16 cellular contexts compared by ENCODE assay signal in genomic region chr2:130967020-130967495, GRCh38.
"Had no signal": no experiment of that assay in that cellular context is flagged by ENCODE, and none has a peak within 500 bp of the region (broad histone marks: within the 10 kb centered on the region; RNA-seq: fewer than 3 reads in every experiment).

No MANE protein-coding gene starts in this region.

- DNase-seq: activated CD4-positive, alpha-beta memory T cell treated with anti-CD3 and anti-CD28 coated beads for 36 hours; activated CD4-positive, CD25-positive, alpha-beta regulatory T cell treated with anti-CD3 and anti-CD28 coated beads, Interleukin-2, amount 50 U/mL, for 72 hours; activated CD8-positive, alpha-beta memory T cell treated with anti-CD3 and anti-CD28 coated beads, Interleukin-2, amount 10 ng/mL, durations not matched to agents 7 days and 5 days; activated effector memory CD4-positive, alpha-beta T cell treated with Interleukin-2 at 50 U/mL for 16 hours; activated T-cell treated with anti-CD3 and anti-CD28 coated beads, Interleukin-2, amount 50 U/mL, for 1 hour; adrenal gland; foreskin fibroblast; glutamatergic neuron; nephron progenitor cell; pancreas; stimulated activated CD4-positive, alpha-beta T cell treated with anti-CD3 and anti-CD28 coated beads, Interleukin-15, amount 100 ng/mL, for 24 hours; stimulated activated CD4-positive, alpha-beta T cell treated with anti-CD3 and anti-CD28 coated beads, Interleukin-4, amount 100 ng/mL, for 1 hour; stimulated activated naive B cell treated with anti-CD40 and anti-IgM and Interleukin-4, amounts not matched to agents 10 μg/mL and 1 μg/mL and 100 μg/mL, for 72 hours; T-helper 9 cell had no signal

- H3K36me3 ChIP-seq: adrenal gland, pancreas, tibial nerve had no signal

- H3K4me3 Mint-ChIP-seq: activated CD4-positive, alpha-beta memory T cell treated with anti-CD3 and anti-CD28 coated beads for 36 hours; activated CD8-positive, alpha-beta memory T cell treated with anti-CD3 and anti-CD28 coated beads, Interleukin-2, amount 10 ng/mL, durations not matched to agents 7 days and 5 days; activated naive CD4-positive, alpha-beta T cell treated with anti-CD3 and anti-CD28 coated beads, Interleukin-2, amount 50 U/mL, for 24 hours; nephron progenitor cell; stimulated activated naive B cell treated with anti-CD40 and anti-IgM and Interleukin-4, amounts not matched to agents 10 μg/mL and 1 μg/mL and 100 μg/mL, for 72 hours had no signal

- H3K36me3 Mint-ChIP-seq: activated CD4-positive, alpha-beta memory T cell treated with anti-CD3 and anti-CD28 coated beads for 36 hours had no signal

- H3K9me3 Mint-ChIP-seq: activated CD4-positive, alpha-beta memory T cell treated with anti-CD3 and anti-CD28 coated beads for 36 hours; activated naive CD4-positive, alpha-beta T cell treated with anti-CD3 and anti-CD28 coated beads, Interleukin-2, amount 50 U/mL, for 24 hours; stimulated activated naive B cell treated with anti-CD40 and anti-IgM and Interleukin-4, amounts not matched to agents 10 μg/mL and 1 μg/mL and 100 μg/mL, for 72 hours had no signal

- H3K9me3 ChIP-seq: adrenal gland, pancreas, tibial nerve had no signal

- H3K27ac Mint-ChIP-seq: activated CD4-positive, alpha-beta memory T cell treated with anti-CD3 and anti-CD28 coated beads for 36 hours; activated CD8-positive, alpha-beta memory T cell treated with anti-CD3 and anti-CD28 coated beads, Interleukin-2, amount 10 ng/mL, durations not matched to agents 7 days and 5 days; activated naive CD4-positive, alpha-beta T cell treated with anti-CD3 and anti-CD28 coated beads, Interleukin-2, amount 50 U/mL, for 24 hours; nephron progenitor cell; stimulated activated naive B cell treated with anti-CD40 and anti-IgM and Interleukin-4, amounts not matched to agents 10 μg/mL and 1 μg/mL and 100 μg/mL, for 72 hours had no signal

- H3K27ac ChIP-seq: adrenal gland, pancreas, tibial nerve had no signal

- H3K4me3 ChIP-seq: adrenal gland, pancreas, tibial nerve had no signal

- H3K27me3 ChIP-seq: pancreas had no signal

- ATAC-seq: activated CD8-positive, alpha-beta memory T cell treated with anti-CD3 and anti-CD28 coated beads, Interleukin-2, amount 10 ng/mL, durations not matched to agents 7 days and 5 days; pancreas; stimulated activated naive B cell treated with anti-CD40 and anti-IgM and Interleukin-4, amounts not matched to agents 10 μg/mL and 1 μg/mL and 100 μg/mL, for 72 hours had no signal
